In genomic region chr17:56939869-56940484, GRCh38 we compare ENCODE assay signal across 8 cellular contexts. TPM values are rescaled to one million over a fixed set of nuclear protein-coding genes. Genes with fewer than 3 reads are reported as not detected.
DNase-seq lines count a peak whose midpoint lies in the region; ATAC-seq, FAIRE-seq and TF ChIP-seq lines count a peak whose summit lies in the region.

No MANE protein-coding gene starts in this region.

- CTCF ChIA-PET in A673 (lab: Charles Lee): interaction anchor here (1.4 kb wide), 1 partner anchor 120 kb away, joined by 7 read pairs; no protein-coding TSS in a partner anchor

- DNase-seq in A673 (ENCODE audit: low spot score) (peak; percentile 84), GM12865 (ENCODE audit: low read depth) (peak; percentile 73), LHCN-M2 (ENCODE audit: low read depth) (peak; percentile 64), RCC 7860 (ENCODE audit: low spot score) (peak; percentile 54), dedifferentiated amniotic fluid mesenchymal stem cell (ENCODE audit: extremely low spot score) (peak; percentile 77), lung microvascular endothelial cell (ENCODE audit: low read depth in 2 of 2) (peak; percentile 75 to 83)

- intact Hi-C loops in A673 (cut with micrococcal nuclease; ENCODE audit: unreplicated experiment): loop anchor here (1.0 to 2.0 kb wide), 2 partner anchors 121 to 347 kb away; partner anchors contain the start of gene NOG

- POLR2A ChIA-PET in A673 (lab: Charles Lee; ENCODE audit: low non-redundant PET): no interaction called here

- no TSS peak for BruUV-seq in A673 (replicated peaks; lab: Mats Ljungman, UMichigan)

- peak; percentile 67 for TF ChIP-seq CTCF in A673 (conservative IDR thresholded peaks at IDR 0.05; ENCODE audit: low read depth, low read length)
- TF ChIP-seq CTCF in GM12865 (IDR thresholded peaks at IDR 0.05; ENCODE audit: insufficient read depth, low read depth, low read length, missing control alignments): peak; percentile 60

- H3K27ac ChIP-seq in A673 (ENCODE audit: low read depth, low read length, poor library complexity, severe bottlenecking): no peak overlapping the region

- no peak for FAIRE-seq in RCC 7860 (lab: Jason Lieb, UNC)

- peaks cover 50% of the 10 kb centered on the region for H3K36me3 ChIP-seq in A673 (ENCODE audit: insufficient read depth, low read length, poor library complexity, severe bottlenecking)

- H3K9me3 ChIP-seq in A673 (ENCODE audit: low read depth, low read length, poor library complexity, severe bottlenecking): no peaks in the 10 kb centered on the region

- H3K4me1 ChIP-seq in A673 (ENCODE audit: insufficient read depth, low read length, poor library complexity, severe bottlenecking): no peaks in the 10 kb centered on the region

- H3K4me3 ChIP-seq in A673 (ENCODE audit: low read depth, low read length, poor library complexity, severe bottlenecking) (no peak overlapping the region), GM12865 (ENCODE audit: low read depth, low read length) (no peak overlapping the region)

- ATAC-seq in HG02885 (IDR thresholded peaks at IDR 0.05; ENCODE audit: poor library complexity, unreplicated experiment) (no peak), GM21619 (IDR thresholded peaks at IDR 0.05; ENCODE audit: unreplicated experiment) (no peak)

- H3K27me3 ChIP-seq in A673 (replicated peaks; ENCODE audit: insufficient read depth, low read depth, low read length, poor library complexity): no peaks in the 10 kb centered on the region

RNA-seq across cellular contexts. Expression of gene COIL, which starts 20.9 kb away (rescaled TPM):
- total RNA-seq in A673 (2021) (23.2 and 23.9 TPM in 2 replicates), LHCN-M2 (2014; rRNA removed) (18.9 and 22.6 TPM in 2 replicates), lung microvascular endothelial cell (8.7 and 10.7 TPM in 2 replicates)
- 9.4 TPM for polyA plus RNA-seq in LHCN-M2 (2012)

RNA-seq across cellular contexts. Expression of gene TRIM25, which starts 26.1 kb away (rescaled TPM):
- 54.7 and 58.0 TPM in 2 replicates for total RNA-seq in A673 (2021)
- 17.1 and 22.8 TPM in 2 replicates for total RNA-seq in LHCN-M2 (2014; rRNA removed)
- polyA plus RNA-seq in LHCN-M2 (2012): 28.0 TPM
- 20.0 and 27.2 TPM in 2 replicates for total RNA-seq in lung microvascular endothelial cell

RNA-seq across cellular contexts. Expression of gene SCPEP1, which starts 38.0 kb away (rescaled TPM):
- 31.8 and 40.1 TPM in 2 replicates for total RNA-seq in A673 (2021)
- 45.0 and 61.3 TPM in 2 replicates for total RNA-seq in LHCN-M2 (2014; rRNA removed)
- polyA plus RNA-seq in LHCN-M2 (2012): 35.8 TPM
- total RNA-seq in lung microvascular endothelial cell: 26.6 and 27.7 TPM in 2 replicates
